11 cellular contexts compared by ENCODE assay signal in the genomic region with DNA sequence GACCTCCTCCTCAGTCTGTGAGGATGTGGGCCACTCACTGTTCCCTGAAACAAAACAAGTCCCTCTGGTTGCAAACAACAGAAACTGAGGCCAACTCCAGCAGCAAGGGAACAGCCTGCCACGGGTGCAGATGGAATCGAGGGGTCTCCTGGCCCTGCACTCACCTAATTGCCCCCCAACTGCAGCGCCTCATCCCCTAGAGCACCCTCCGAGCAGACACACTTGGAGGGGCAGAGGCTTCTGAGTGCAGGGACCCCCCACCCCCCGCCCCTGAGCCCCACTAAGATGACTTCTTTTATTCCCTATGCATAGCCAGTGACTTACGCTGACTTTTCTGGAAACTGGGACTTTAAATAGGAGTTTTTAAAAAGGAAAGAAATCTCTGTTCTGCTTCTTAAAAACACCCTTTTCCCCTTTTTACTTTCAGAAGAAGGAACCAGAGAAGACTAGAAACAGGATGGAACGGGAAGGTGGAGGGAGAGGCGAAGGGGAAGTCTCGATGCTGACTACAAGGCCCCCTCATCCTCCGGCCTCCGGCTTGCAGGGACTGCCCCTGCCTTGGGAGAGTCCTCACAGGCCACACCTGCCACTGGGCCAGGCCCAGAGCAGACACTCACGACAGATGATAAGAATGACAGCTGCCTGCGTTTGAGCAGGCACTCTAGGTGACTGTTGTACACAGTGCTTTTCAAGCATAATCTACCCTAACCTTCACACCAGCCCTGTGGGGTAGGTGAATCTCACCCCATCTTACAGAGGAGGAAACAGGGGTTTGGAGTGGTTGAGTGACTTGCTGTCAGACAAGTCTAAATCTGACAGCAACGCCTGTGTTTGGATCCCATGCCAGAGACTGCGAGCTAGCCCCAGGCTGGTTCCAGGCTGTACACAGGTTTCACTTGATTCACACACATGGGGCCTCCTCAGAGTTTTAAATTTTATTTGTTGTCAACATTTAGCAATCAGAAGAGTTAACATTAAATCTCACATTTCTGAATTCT. TPM values are rescaled to one million over a fixed set of nuclear protein-coding genes. Genes with fewer than 3 reads are reported as not detected.
DNase-seq lines count a peak whose midpoint lies in the region; ATAC-seq, FAIRE-seq and TF ChIP-seq lines count a peak whose summit lies in the region.
"Had no signal": no experiment of that assay in that cellular context is flagged by ENCODE, and none has a peak within 500 bp of the region (broad histone marks: within the 10 kb centered on the region; RNA-seq: fewer than 3 reads in every experiment).

No MANE protein-coding gene starts in this region.

- no peaks in the 10 kb centered on the region for H4K20me1 ChIP-seq in BLaER1 treated with 17β-estradiol and CSF1 and Interleukin-3, amounts not matched to agents 10 nM and 100 nM
- H4K20me1 ChIP-seq in K562 (replicated peaks; ENCODE audit: control insufficient read depth, insufficient read depth, low read length) = no peaks in the 10 kb centered on the region

- no TSS peak for BruUV-seq in K562 (replicated peaks; lab: Mats Ljungman, UMichigan)

- no peak for TF ChIP-seq EP300 in K562 (IDR thresholded peaks at IDR 0.05; ENCODE audit: low read length)

- no peak overlapping the region for H3K27ac Mint-ChIP-seq in type B pancreatic cell
- H3K27ac Mint-ChIP-seq in activated T-cell treated with anti-CD3 and anti-CD28 coated beads, Interleukin-2, amount 50 U/mL, for 72 hours = no peak overlapping the region
- no peak overlapping the region for H3K27ac Mint-ChIP-seq in CD4-positive, alpha-beta T cell

- POLR2A ChIA-PET in K562 (lab: Yijun Ruan, JAX) = no interaction called here
- POLR2A ChIA-PET in CD4-positive, alpha-beta T cell (lab: Charles Lee) = no interaction called here

- no peaks in the 10 kb centered on the region for H3K36me3 Mint-ChIP-seq in type B pancreatic cell
- peaks cover 0 to 2% of the 10 kb centered on the region in 2 donors for H3K36me3 Mint-ChIP-seq in activated T-cell treated with anti-CD3 and anti-CD28 coated beads, Interleukin-2, amount 50 U/mL, for 72 hours (ENCODE audit: insufficient read depth in 2 of 2)
- H3K36me3 Mint-ChIP-seq in CD4-positive, alpha-beta T cell (ENCODE audit: low read depth) = no peaks in the 10 kb centered on the region

- peaks cover 5% of the 10 kb centered on the region for H3K9me3 Mint-ChIP-seq in type B pancreatic cell
- no peaks in the 10 kb centered on the region for H3K9me3 Mint-ChIP-seq in activated T-cell treated with anti-CD3 and anti-CD28 coated beads, Interleukin-2, amount 50 U/mL, for 72 hours
- no peaks in the 10 kb centered on the region for H3K9me3 Mint-ChIP-seq in CD4-positive, alpha-beta T cell

- no peak overlapping the region for H3K4me3 ChIP-seq in BLaER1 treated with 17β-estradiol and CSF1 and Interleukin-3, amounts not matched to agents 10 nM and 100 nM
- H3K4me3 ChIP-seq in K562 = no peak overlapping the region
- no peak overlapping the region for H3K4me3 ChIP-seq in mucosa of descending colon

- no peaks in the 10 kb centered on the region for H3K27me3 ChIP-seq in BLaER1 treated with 17β-estradiol and CSF1 and Interleukin-3, amounts not matched to agents 10 nM and 100 nM
- H3K27me3 ChIP-seq in K562 (ENCODE audit: control insufficient read depth in 2 of 2, insufficient read depth in 2 of 2, low read length in 2 of 2) = peaks cover 7 to 35% of the 10 kb centered on the region in 2 experiments; a peak in 4 of 5 replicates
- no peaks in the 10 kb centered on the region for H3K27me3 ChIP-seq in CD4-positive, alpha-beta T cell (ENCODE audit: control insufficient read depth, insufficient read depth, low read length)

- H3K79me2 ChIP-seq in K562 (ENCODE audit: control insufficient read depth, insufficient read depth, low read length) = no peaks in the 10 kb centered on the region

- H3K4me1 Mint-ChIP-seq in type B pancreatic cell (ENCODE audit: unreplicated experiment) = peaks cover 4% of the 10 kb centered on the region
- H3K4me1 Mint-ChIP-seq in activated T-cell treated with anti-CD3 and anti-CD28 coated beads, Interleukin-2, amount 50 U/mL, for 72 hours (ENCODE audit: low read depth) = no peaks in the 10 kb centered on the region
- no peaks in the 10 kb centered on the region for H3K4me1 Mint-ChIP-seq in CD4-positive, alpha-beta T cell (ENCODE audit: low read depth)

- no peaks in the 10 kb centered on the region for H3K27me3 Mint-ChIP-seq in type B pancreatic cell
- no peaks in the 10 kb centered on the region for H3K27me3 Mint-ChIP-seq in activated T-cell treated with anti-CD3 and anti-CD28 coated beads, Interleukin-2, amount 50 U/mL, for 72 hours (ENCODE audit: low read depth)
- no peaks in the 10 kb centered on the region for H3K27me3 Mint-ChIP-seq in CD4-positive, alpha-beta T cell

- TF ChIP-seq CTCF in K562 (IDR thresholded peaks at IDR 0.05 in 2 of 3, conservative IDR thresholded peaks at IDR 0.05 in 1 of 3; ENCODE audit: insufficient read depth in 2 of 3, low read depth in 1 of 3, low read length in 3 of 3) (no peak), mucosa of descending colon (IDR thresholded peaks at IDR 0.05) (no peak), type B pancreatic cell (conservative IDR thresholded peaks at IDR 0.05) (no peak)
- TF ChIP-seq CTCF in CD4-positive, alpha-beta T cell (IDR thresholded peaks at IDR 0.05) = no peak

- intact Hi-C loops in K562 (cut with micrococcal nuclease) = no loop called here
- intact Hi-C loops in mucosa of descending colon (cut with DNase I, micrococcal nuclease) = no loop called here
- intact Hi-C loops in CD4-positive, alpha-beta T cell (cut with DNase I, micrococcal nuclease) = no loop called here

- no peaks in the 10 kb centered on the region for H3K9me1 ChIP-seq in K562 (ENCODE audit: control insufficient read depth, insufficient read depth, low read length)

- DNase-seq in K562 (ENCODE audit: extremely low read depth in 1 of 4, low spot score in 3 of 4) (peak in 1 of 4 experiments; percentile 9), mucosa of descending colon (no peak), type B pancreatic cell (ENCODE audit: extremely low spot score, unreplicated experiment) (no peak), SHP77 treated with DMSO at 0.1 percent for 48 hours (lab: John Stamatoyannopoulos, UW) (no peak)
- no peak for DNase-seq in activated T-cell treated with anti-CD3 and anti-CD28 coated beads, Interleukin-2, amount 50 U/mL, for 72 hours
- no peak for DNase-seq in CD4-positive, alpha-beta T cell
- DNase-seq: activated T-cell treated with anti-CD3 and anti-CD28 coated beads, Interleukin-2, amount 50 U/mL, for 1 hour; nucleus accumbens; stimulated activated CD4-positive, alpha-beta T cell treated with anti-CD3 and anti-CD28 coated beads, Interleukin-2, amount 100 ng/mL, for 48 hours had no signal

- H2AFZ ChIP-seq in K562 (ENCODE audit: low read depth, low read length) = no peak overlapping the region

- WGBS in K562 (ENCODE audit: insufficient coverage, low coverage, missing lambda C conversion rate) = 1% methylated on average over 14 of the region's 15 CpGs

- no peak overlapping the region for H3K4me3 Mint-ChIP-seq in type B pancreatic cell
- no peak overlapping the region for H3K4me3 Mint-ChIP-seq in activated T-cell treated with anti-CD3 and anti-CD28 coated beads, Interleukin-2, amount 50 U/mL, for 72 hours
- no peak overlapping the region for H3K4me3 Mint-ChIP-seq in CD4-positive, alpha-beta T cell

- peaks cover 39 to 49% (median 41%) of the 10 kb centered on the region in 10 experiments for H3K4me1 ChIP-seq in BLaER1 treated with 17β-estradiol and CSF1 and Interleukin-3, amounts not matched to agents 10 nM and 100 nM
- H3K4me1 ChIP-seq in K562 (replicated peaks in 1 of 2; ENCODE audit: control insufficient read depth in 2 of 2, insufficient read depth in 2 of 2, low read length in 2 of 2) (peaks cover 0 to 7% of the 10 kb centered on the region in 2 experiments; a peak in 2 of 5 replicates), mucosa of descending colon (ENCODE audit: low read depth) (no peaks in the 10 kb centered on the region)

- no peak for TF ChIP-seq RAD21 in K562 (CRISPR knock-in tag; conservative IDR thresholded peaks at IDR 0.05 in 1 of 2, IDR thresholded peaks at IDR 0.05 in 1 of 2)

- no peak for TF ChIP-seq POLR2A in K562 (conservative IDR thresholded peaks at IDR 0.05)

- H3K4me2 ChIP-seq in BLaER1 treated with 17β-estradiol and CSF1 and Interleukin-3, amounts not matched to agents 10 nM and 100 nM = peak overlapping the region; percentile 40 to 81 (median 69)
- H3K4me2 ChIP-seq in K562 (ENCODE audit: insufficient read depth, low read length) = no peak overlapping the region

- FAIRE-seq in K562 (lab: Jason Lieb, UNC) = no peak

- H3K27ac ChIP-seq in BLaER1 treated with 17β-estradiol and CSF1 and Interleukin-3, amounts not matched to agents 10 nM and 100 nM = peak overlapping the region in 3 of 11 experiments; percentile 7 to 15 (median 12); a peak in 1 of 22 replicates
- H3K27ac ChIP-seq in K562 (ENCODE audit: extremely low read depth, low read depth, low read length) = no peak overlapping the region
- H3K27ac ChIP-seq in CD4-positive, alpha-beta T cell (ENCODE audit: low read depth, low read length) = no peak overlapping the region

- peak; percentile 71 for ATAC-seq in HG02610 (IDR thresholded peaks at IDR 0.05; ENCODE audit: unreplicated experiment)
- peak; percentile 71 for ATAC-seq in K562
- ATAC-seq in mucosa of descending colon = peak; percentile 61
- no peak for ATAC-seq in activated T-cell treated with anti-CD3 and anti-CD28 coated beads, Interleukin-2, amount 50 U/mL, for 72 hours (replicated peaks in 1 of 2)
- ATAC-seq in CD4-positive, alpha-beta T cell (ENCODE audit: poor library complexity) = no peak

- H3K9ac ChIP-seq in BLaER1 treated with 17β-estradiol and CSF1 and Interleukin-3, amounts not matched to agents 10 nM and 100 nM = peak overlapping the region in 4 of 11 experiments; percentile 8 to 49 (median 22); a peak in 2 of 22 replicates
- H3K9ac ChIP-seq in K562 (ENCODE audit: insufficient read depth in 1 of 2, low read depth in 2 of 2, low read length in 2 of 2) = no peak overlapping the region

- H3K36me3 ChIP-seq in BLaER1 treated with 17β-estradiol and CSF1 and Interleukin-3, amounts not matched to agents 10 nM and 100 nM = no peaks in the 10 kb centered on the region
- no peaks in the 10 kb centered on the region for H3K36me3 ChIP-seq in K562 (ENCODE audit: control insufficient read depth, insufficient read depth, low read length)
- no peaks in the 10 kb centered on the region for H3K36me3 ChIP-seq in mucosa of descending colon (ENCODE audit: low read depth)

- peaks cover 0 to 11% (median 6%) of the 10 kb centered on the region in 11 experiments; a peak in 9 of 22 replicates for H3K9me3 ChIP-seq in BLaER1 treated with 17β-estradiol and CSF1 and Interleukin-3, amounts not matched to agents 10 nM and 100 nM (replicated peaks in 1 of 11)
- H3K9me3 ChIP-seq in K562 (replicated peaks; ENCODE audit: control insufficient read depth, insufficient read depth, low read depth, low read length) (no peaks in the 10 kb centered on the region), mucosa of descending colon (no peaks in the 10 kb centered on the region)
- no peaks in the 10 kb centered on the region for H3K9me3 ChIP-seq in CD4-positive, alpha-beta T cell (ENCODE audit: control insufficient read depth, low read length)

- in situ Hi-C loops in K562 (cut with MboI) = no loop called here

- CTCF ChIA-PET in K562 (lab: Yijun Ruan, JAX; ENCODE audit: low intra/inter-chr PET ratio) = no interaction called here
- CTCF ChIA-PET in CD4-positive, alpha-beta T cell (lab: Charles Lee) = no interaction called here

RNA-seq across cellular contexts. Expression of a gene that starts 28.2 kb away (rescaled TPM):
- 1.2 and 1.6 TPM in 2 replicates for total RNA-seq in K562 (2011; cell fraction: chromatin; rRNA removed; ENCODE audit: low replicate concordance)
- 2.5 and 3.7 TPM in 2 replicates for total RNA-seq in K562 (2011; cell fraction: nucleolus; rRNA removed)
- 1.1 and 2.7 TPM in 2 replicates for total RNA-seq in K562 (2011; cell fraction: nucleoplasm; rRNA removed)
- total RNA-seq in K562 (2014; rRNA removed) (2.0 and 3.2 TPM in 2 replicates), K562 (2014; rRNA removed; fragmentation: Illumina TruSeq; extraction: Trizol) (0.10 and 0.22 TPM in 2 replicates), K562 (2015; rRNA removed; fragmentation: Illumina TruSeq; extraction: Trizol) (0.62 and 0.79 TPM in 2 replicates), K562 (2021) (1.7 and 2.8 TPM in 2 replicates), mucosa of descending colon (10 to 100 TPM; 37.6 to 65.7 (median 46.3) TPM), type B pancreatic cell (ENCODE audit: low replicate concordance) (26.3 and 63.4 TPM in 2 replicates)
- polyA plus RNA-seq in K562 (2011; rRNA removed) (0.47 and 1.5 TPM in 2 replicates), K562 (2014; fragmentation: Illumina TruSeq; extraction: Trizol) (0.97 and 2.2 TPM in 2 replicates), K562 (2014; fragmentation: Nextera tagmentation; extraction: Ambion mirVana) (under 1 TPM in 1 of 2 experiments, not detected in 1; 0.04 TPM), K562 (2014; rRNA removed) (1.6 and 2.2 TPM in 2 replicates)
- polyA plus RNA-seq in K562 (2011; cell fraction: cytosol; rRNA removed) = 1.5 and 2.1 TPM in 2 replicates
- polyA plus RNA-seq in K562 (2011; cell fraction: nucleus; rRNA removed) = 2.0 TPM in 2 replicates
- 1.5 and 2.9 TPM in 2 replicates for polyA plus RNA-seq in K562 (2012)
- 0.32 and 0.57 TPM in 2 replicates for polyA minus RNA-seq in K562 (2011; rRNA and poly(A)+ RNA removed)
- polyA minus RNA-seq in K562 (2011; cell fraction: cytosol; rRNA and poly(A)+ RNA removed) = 1.4 and 2.1 TPM in 2 replicates
- polyA minus RNA-seq in K562 (2011; cell fraction: nucleus; rRNA and poly(A)+ RNA removed) = 1.4 and 1.6 TPM in 2 replicates
- total RNA-seq in activated T-cell treated with anti-CD3 and anti-CD28 coated beads, Interleukin-2, amount 50 U/mL, for 72 hours = 100 to 1,000 TPM in 1 of 2 donors, 10 to 100 TPM in 1; 87.3 to 127 TPM
- total RNA-seq in CD4-positive, alpha-beta T cell = 100 to 1,000 TPM in 1 of 2 experiments, 10 to 100 TPM in 1; 98.8 to 104 TPM

Comparison
In these comparisons a context has a peak if more than half of its experiments do, and no peak if none do; other contexts are left out.
1. ATAC-seq: peak in HG02610 (single experiment), K562 (single experiment) and mucosa of descending colon (single experiment); none in activated T-cell treated with anti-CD3 and anti-CD28 coated beads, Interleukin-2, amount 50 U/mL, for 72 hours (0 of 2) and CD4-positive, alpha-beta T cell (single experiment).